Comparison of ENCODE assay signal across 19 cellular contexts in the genomic region with DNA sequence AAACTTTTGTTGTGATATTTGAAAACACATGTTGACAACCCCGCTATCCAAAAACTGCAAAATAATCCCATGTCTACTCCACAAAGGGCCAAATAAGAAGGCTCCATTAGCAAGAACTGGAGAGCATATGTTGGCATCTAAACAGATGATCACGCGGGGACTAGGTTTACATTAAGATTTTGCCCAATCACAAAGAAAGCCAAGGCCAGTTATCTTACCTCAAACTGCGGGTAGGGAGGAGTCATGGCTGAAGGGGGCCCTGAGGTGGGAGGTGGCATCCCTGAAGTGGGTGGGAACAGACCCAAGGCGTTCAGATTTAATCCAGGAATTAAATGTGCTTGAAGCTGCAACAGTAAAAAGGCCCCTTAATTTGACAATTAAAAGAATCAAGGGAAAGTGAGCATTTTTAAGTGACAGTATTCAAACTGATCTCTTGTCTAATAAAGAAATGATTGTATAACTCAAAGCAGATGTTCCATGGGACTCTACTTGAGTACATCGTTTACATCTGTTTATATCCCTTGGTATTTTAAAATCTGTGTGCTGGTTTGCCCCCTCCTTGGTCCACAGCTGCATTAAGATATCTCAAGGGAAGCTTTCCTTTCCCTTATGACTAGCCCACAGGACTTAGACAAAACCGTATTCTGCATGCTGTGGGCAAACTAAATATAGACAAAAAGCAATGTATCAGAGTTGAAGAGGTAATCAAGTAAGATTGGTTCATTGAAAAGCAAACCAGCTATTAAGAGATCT.
"Had no signal": no experiment of that assay in that cellular context is flagged by ENCODE, and none has a peak within 500 bp of the region (broad histone marks: within the 10 kb centered on the region; RNA-seq: fewer than 3 reads in every experiment).

No MANE protein-coding gene starts in this region.

- H3K4me3 ChIP-seq: body of pancreas, neural progenitor cell, pancreas, stomach, thoracic aorta had no signal

- H2AFZ ChIP-seq: neural progenitor cell had no signal

- H3K27me3 Mint-ChIP-seq: activated naive CD4-positive, alpha-beta T cell treated with anti-CD3 and anti-CD28 coated beads, Interleukin-2, amount 50 U/mL, for 24 hours had no signal

- H3K4me2 ChIP-seq: neural progenitor cell had no signal

- H3K9ac ChIP-seq: neural progenitor cell had no signal

- H3K27ac ChIP-seq: body of pancreas, neural progenitor cell, pancreas, stomach, thoracic aorta had no signal

- H3K4me3 Mint-ChIP-seq: activated CD8-positive, alpha-beta memory T cell treated with anti-CD3 and anti-CD28 coated beads, Interleukin-2, amount 10 ng/mL, durations not matched to agents 7 days and 5 days; activated naive CD4-positive, alpha-beta T cell treated with anti-CD3 and anti-CD28 coated beads, Interleukin-2, amount 50 U/mL, for 24 hours; activated T-cell treated with anti-CD3 and anti-CD28 coated beads, Interleukin-2, amount 50 U/mL, for 24 hours; neural progenitor cell had no signal

- H3K27ac Mint-ChIP-seq: activated CD8-positive, alpha-beta memory T cell treated with anti-CD3 and anti-CD28 coated beads, Interleukin-2, amount 10 ng/mL, durations not matched to agents 7 days and 5 days; activated naive CD4-positive, alpha-beta T cell treated with anti-CD3 and anti-CD28 coated beads, Interleukin-2, amount 50 U/mL, for 24 hours; activated T-cell treated with anti-CD3 and anti-CD28 coated beads, Interleukin-2, amount 50 U/mL, for 24 hours; neural progenitor cell had no signal

- ATAC-seq: activated CD4-positive, CD25-positive, alpha-beta regulatory T cell treated with anti-CD3 and anti-CD28 coated beads, Interleukin-2, amount 50 U/mL, for 24 hours; activated CD8-positive, alpha-beta memory T cell treated with anti-CD3 and anti-CD28 coated beads, Interleukin-2, amount 10 ng/mL, durations not matched to agents 7 days and 5 days; body of pancreas; esophagus mucosa; left ventricle myocardium superior; pancreas had no signal

- H3K27me3 ChIP-seq: neural progenitor cell had no signal

- H3K4me1 ChIP-seq: body of pancreas, pancreas had no signal

- H3K36me3 Mint-ChIP-seq: activated CD8-positive, alpha-beta memory T cell treated with anti-CD3 and anti-CD28 coated beads, Interleukin-2, amount 10 ng/mL, durations not matched to agents 7 days and 5 days had no signal

- H3K9me3 ChIP-seq: body of pancreas, pancreas, thoracic aorta had no signal

- H3K36me3 ChIP-seq: pancreas, stomach, thoracic aorta had no signal

- DNase-seq: activated CD4-positive, alpha-beta T cell treated with anti-CD3 and anti-CD28 coated beads, Interleukin-2, amount 50 U/mL, for 48 hours; activated CD8-positive, alpha-beta memory T cell treated with anti-CD3 and anti-CD28 coated beads, Interleukin-2, amount 10 ng/mL, durations not matched to agents 7 days and 5 days; activated effector memory CD4-positive, alpha-beta T cell treated with Interleukin-2 at 50 U/mL for 16 hours; activated T-cell treated with anti-CD3 and anti-CD28 coated beads, Interleukin-2, amount 50 U/mL, for 24 hours; amniotic stem cell; body of pancreas; dermis blood vessel endothelial cell; kidney; left ventricle myocardium superior; mesenchymal stem cell; pancreas; retina; stimulated activated CD4-positive, alpha-beta T cell treated with anti-CD3 and anti-CD28 coated beads, Interleukin-4, amount 100 ng/mL, for 4 hours; stomach had no signal

- H3K9me3 Mint-ChIP-seq: activated naive CD4-positive, alpha-beta T cell treated with anti-CD3 and anti-CD28 coated beads, Interleukin-2, amount 50 U/mL, for 24 hours; neural progenitor cell had no signal
